In the genomic region with DNA sequence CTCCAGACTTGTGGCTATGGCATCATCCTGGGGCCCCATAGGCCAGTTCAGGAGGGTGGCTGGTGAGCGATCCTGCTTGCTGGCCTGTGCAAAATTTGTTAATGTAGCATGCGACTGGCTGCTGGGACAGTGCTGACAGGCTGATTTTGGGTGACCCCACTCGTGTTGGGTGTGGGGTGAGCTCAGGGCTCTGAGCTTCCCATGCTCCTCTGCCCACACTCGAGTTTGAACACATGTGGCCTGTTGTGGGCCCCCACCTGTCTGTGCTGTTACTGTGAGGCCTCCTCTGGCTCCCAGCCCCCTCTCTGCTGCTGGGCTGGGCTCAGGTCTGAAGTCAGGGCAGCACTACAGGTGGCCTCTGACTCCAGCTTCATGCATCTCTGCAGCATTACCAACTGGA, we compare ENCODE assay signal across 17 cellular contexts.
A peak's percentile ranks its signal among the peaks of the same experiment; 100 is the strongest.
DNase-seq lines count a peak whose midpoint lies in the region; TF ChIP-seq lines count a peak whose summit lies in the region.
"Had no signal": no experiment of that assay in that cellular context is flagged by ENCODE, and none has a peak within 500 bp of the region (broad histone marks: within the 10 kb centered on the region; RNA-seq: fewer than 3 reads in every experiment).

No MANE protein-coding gene starts in this region.

- peak; percentile 35 for DNase-seq in activated CD8-positive, alpha-beta memory T cell treated with anti-CD3 and anti-CD28 coated beads for 24 hours
- no peak for DNase-seq in activated CD8-positive, alpha-beta memory T cell treated with anti-CD3 and anti-CD28 coated beads, Interleukin-2, amount 50 U/mL, for 4 hours
- DNase-seq in endodermal cell: peak; percentile 21
- DNase-seq in posterior vena cava (ENCODE audit: low spot score): peak; percentile 50
- DNase-seq in type B pancreatic cell (ENCODE audit: extremely low spot score, unreplicated experiment): peak; percentile 57
- DNase-seq in NCI-H82 treated with DMSO at 0.1 percent for 48 hours (lab: John Stamatoyannopoulos, UW; ENCODE audit: unreplicated experiment): no peak
- no peak for DNase-seq in NCI-H1092 (lab: John Stamatoyannopoulos, UW)
- no peak for DNase-seq in chondrocyte (ENCODE audit: low spot score)
- DNase-seq: 8988T, AML-193, DND-41, GDM1, GOT3 had no signal

- no peaks in the 10 kb centered on the region for H3K4me1 Mint-ChIP-seq in endodermal cell
- H3K4me1 Mint-ChIP-seq in type B pancreatic cell (ENCODE audit: unreplicated experiment): no peaks in the 10 kb centered on the region
- no peaks in the 10 kb centered on the region for H3K4me1 Mint-ChIP-seq in chondrocyte (ENCODE audit: low read depth)
- H3K4me1 Mint-ChIP-seq: CD8-positive, alpha-beta memory T cell had no signal

- no peaks in the 10 kb centered on the region for H3K9me3 ChIP-seq in endodermal cell (ENCODE audit: control insufficient read depth, low read length)
- H3K9me3 ChIP-seq: HAP-1 had no signal

- H3K4me3 ChIP-seq in endodermal cell (ENCODE audit: low read length): no peak overlapping the region
- H3K4me3 ChIP-seq: BLaER1, HAP-1 had no signal

- H3K27me3 ChIP-seq in endodermal cell (ENCODE audit: control insufficient read depth, insufficient read depth, low read length, poor library complexity, severe bottlenecking): no peaks in the 10 kb centered on the region
- H3K27me3 ChIP-seq: BLaER1 had no signal

- H3K9me3 Mint-ChIP-seq in endodermal cell (no peaks in the 10 kb centered on the region), type B pancreatic cell (peaks cover 6% of the 10 kb centered on the region), chondrocyte (ENCODE audit: low read depth) (peaks cover 28% of the 10 kb centered on the region)

- H3K27ac Mint-ChIP-seq in endodermal cell (no peak overlapping the region), type B pancreatic cell (no peak overlapping the region), chondrocyte (ENCODE audit: unreplicated experiment) (no peak overlapping the region)
- H3K27ac Mint-ChIP-seq: CD8-positive, alpha-beta memory T cell had no signal

- WGBS in endodermal cell (ENCODE audit: insufficient coverage in 1 of 2, insufficient read length in 1 of 2), 2 experiments: 89 to 100% methylated on average over 2 to 4 of the region's 4 CpGs

- no peak overlapping the region for H3K4me3 Mint-ChIP-seq in endodermal cell
- no peak overlapping the region for H3K4me3 Mint-ChIP-seq in type B pancreatic cell
- H3K4me3 Mint-ChIP-seq in chondrocyte (ENCODE audit: unreplicated experiment): no peak overlapping the region
- H3K4me3 Mint-ChIP-seq: CD8-positive, alpha-beta memory T cell had no signal

- H3K36me3 Mint-ChIP-seq in endodermal cell (ENCODE audit: low read depth) (no peaks in the 10 kb centered on the region), type B pancreatic cell (no peaks in the 10 kb centered on the region), chondrocyte (ENCODE audit: low read depth) (peaks cover 13% of the 10 kb centered on the region)

- intact Hi-C loops in posterior vena cava (cut with DNase I): no loop called here

- no peak overlapping the region for H3K27ac ChIP-seq in endodermal cell (ENCODE audit: low read depth, low read length)
- H3K27ac ChIP-seq: BLaER1 had no signal

- no peaks in the 10 kb centered on the region for H3K36me3 ChIP-seq in endodermal cell (ENCODE audit: control insufficient read depth, insufficient read depth, low read length)
- H3K36me3 ChIP-seq: BLaER1, HAP-1 had no signal

- H3K27me3 Mint-ChIP-seq in endodermal cell (ENCODE audit: insufficient read depth) (peaks cover 4% of the 10 kb centered on the region), type B pancreatic cell (peaks cover 6% of the 10 kb centered on the region), chondrocyte (ENCODE audit: low read depth) (peaks cover 21% of the 10 kb centered on the region)

- H3K4me1 ChIP-seq in endodermal cell (ENCODE audit: control insufficient read depth, insufficient read depth, low read length): no peaks in the 10 kb centered on the region
- H3K4me1 ChIP-seq: BLaER1, Caco-2, HAP-1 had no signal

- TF ChIP-seq CTCF in endodermal cell (conservative IDR thresholded peaks at IDR 0.05): no peak
- no peak for TF ChIP-seq CTCF in type B pancreatic cell (conservative IDR thresholded peaks at IDR 0.05)
- no peak for TF ChIP-seq CTCF in chondrocyte (IDR thresholded peaks at IDR 0.05)

- no peak overlapping the region for H3K9ac ChIP-seq in endodermal cell (ENCODE audit: extremely low read depth, low read length, poor library complexity, severe bottlenecking)
- H3K9ac ChIP-seq: BLaER1 had no signal

Comparison
In these comparisons a context has a peak if more than half of its experiments do, and no peak if none do; other contexts are left out.
1. DNase-seq: peak in activated CD8-positive, alpha-beta memory T cell treated with anti-CD3 and anti-CD28 coated beads for 24 hours (single experiment), endodermal cell (single experiment), posterior vena cava (single experiment) and type B pancreatic cell (single experiment); none in activated CD8-positive, alpha-beta memory T cell treated with anti-CD3 and anti-CD28 coated beads, Interleukin-2, amount 50 U/mL, for 4 hours (single experiment), NCI-H82 treated with DMSO at 0.1 percent for 48 hours (single experiment), NCI-H1092 (single experiment) and chondrocyte (single experiment).